ENCODE assay signal across 13 cellular contexts in the genomic region with DNA sequence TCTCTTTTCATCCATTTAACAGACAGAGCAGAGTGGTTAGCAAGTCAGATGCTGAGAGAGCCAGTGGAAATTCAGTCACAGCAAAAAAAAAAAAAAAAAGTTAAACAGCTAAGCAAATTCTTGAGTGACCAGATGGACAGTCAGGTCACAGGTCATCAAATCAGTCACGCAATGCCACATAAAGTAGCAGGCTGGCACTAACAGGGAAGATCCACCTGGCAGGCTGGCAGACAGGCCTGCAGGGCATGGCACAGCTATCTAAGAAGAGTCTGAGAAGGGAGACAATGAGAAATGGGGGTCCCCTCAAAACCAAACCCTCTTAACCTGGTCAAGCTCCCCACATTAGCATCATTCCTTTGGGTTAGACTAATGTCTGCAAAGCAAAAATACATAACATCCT.
DNase-seq lines count a peak whose midpoint lies in the region; FAIRE-seq and TF ChIP-seq lines count a peak whose summit lies in the region.
"Had no signal": no experiment of that assay in that cellular context is flagged by ENCODE, and none has a peak within 500 bp of the region (broad histone marks: within the 10 kb centered on the region; RNA-seq: fewer than 3 reads in every experiment).

No MANE protein-coding gene starts in this region.

- DNase-seq in NCI-H2196 (lab: John Stamatoyannopoulos, UW; ENCODE audit: unreplicated experiment) (peak; percentile 29), NCI-H2196 treated with DMSO at 0.1 percent for 48 hours (lab: John Stamatoyannopoulos, UW; ENCODE audit: unreplicated experiment) (no peak), MM.1S (no peak), NCI-H1105 (lab: John Stamatoyannopoulos, UW) (no peak), dermis blood vessel endothelial cell (no peak), Karpas-422 (no peak)
- DNase-seq: BE2C; Caco-2; CD8-positive, alpha-beta T cell had no signal

- H3K27ac ChIP-seq in C4-2B (peak overlapping the region; percentile 7; the same call in 1 of the 2 replicates), MM.1S (ENCODE audit: low read length) (peak overlapping the region; percentile 35; the same call in 1 of the 2 replicates), Karpas-422 (ENCODE audit: low read length) (no peak overlapping the region)

- H4K20me1 ChIP-seq in MM.1S (ENCODE audit: insufficient read depth, low read length) = no peaks in the 10 kb centered on the region
- no peaks in the 10 kb centered on the region for H4K20me1 ChIP-seq in Karpas-422 (ENCODE audit: insufficient read depth, low read depth, low read length)

- H3K4me2 ChIP-seq in MM.1S (ENCODE audit: low read depth, low read length) (no peak overlapping the region), Karpas-422 (ENCODE audit: low read depth, low read length, poor library complexity, severe bottlenecking) (no peak overlapping the region)

- H3K9me3 ChIP-seq in MM.1S (replicated peaks; ENCODE audit: insufficient read depth, low read length) (no peaks in the 10 kb centered on the region), Karpas-422 (ENCODE audit: low read length) (no peaks in the 10 kb centered on the region)
- H3K9me3 ChIP-seq: BE2C, Caco-2, HAP-1 had no signal

- H3K79me2 ChIP-seq in MM.1S (ENCODE audit: low read length) = no peaks in the 10 kb centered on the region
- H3K79me2 ChIP-seq in Karpas-422 (ENCODE audit: low read length) = no peaks in the 10 kb centered on the region

- H3K9me2 ChIP-seq in MM.1S (replicated peaks; ENCODE audit: insufficient read depth, low read length) = no peaks in the 10 kb centered on the region
- no peaks in the 10 kb centered on the region for H3K9me2 ChIP-seq in Karpas-422 (replicated peaks; ENCODE audit: insufficient read depth, low read length)

- H3K9ac ChIP-seq in MM.1S (ENCODE audit: low read length) (no peak overlapping the region), Karpas-422 (ENCODE audit: low read length) (no peak overlapping the region)

- peaks cover 7% of the 10 kb centered on the region; the same call in 1 of the 2 replicates for H3K4me1 ChIP-seq in MM.1S (ENCODE audit: low read length)
- peaks cover 9% of the 10 kb centered on the region for H3K4me1 ChIP-seq in Karpas-422 (ENCODE audit: low read length)
- H3K4me1 ChIP-seq: BE2C, Caco-2 had no signal

- H3K4me3 ChIP-seq in MM.1S (ENCODE audit: low read length) (no peak overlapping the region), Karpas-422 (ENCODE audit: low read length) (no peak overlapping the region)
- H3K4me3 ChIP-seq: HAP-1 had no signal

- H3K36me3 ChIP-seq in MM.1S (replicated peaks; ENCODE audit: insufficient read depth, low read length) (no peaks in the 10 kb centered on the region), Karpas-422 (ENCODE audit: insufficient read depth, low read length) (no peaks in the 10 kb centered on the region)
- H3K36me3 ChIP-seq: BE2C, HAP-1 had no signal

- H3F3A ChIP-seq in MM.1S (ENCODE audit: insufficient read depth, low read length) = no peaks in the 10 kb centered on the region

- FAIRE-seq in islet of Langerhans (lab: Jason Lieb, UNC) = peak; percentile 76
- FAIRE-seq: H1 had no signal

- H3K27me3 ChIP-seq in MM.1S (replicated peaks; ENCODE audit: insufficient read depth, low read length) (no peaks in the 10 kb centered on the region), Karpas-422 (ENCODE audit: low read length) (no peaks in the 10 kb centered on the region)
- H3K27me3 ChIP-seq: BE2C had no signal

- no peak for TF ChIP-seq CTCF in C4-2B (conservative IDR thresholded peaks at IDR 0.05)
- TF ChIP-seq CTCF in MM.1S (IDR thresholded peaks at IDR 0.05; ENCODE audit: low read length) = no peak

- no peak overlapping the region for H2AFZ ChIP-seq in MM.1S (ENCODE audit: low read length)
- no peak overlapping the region for H2AFZ ChIP-seq in Karpas-422 (ENCODE audit: low read length)
